In the genomic region with DNA sequence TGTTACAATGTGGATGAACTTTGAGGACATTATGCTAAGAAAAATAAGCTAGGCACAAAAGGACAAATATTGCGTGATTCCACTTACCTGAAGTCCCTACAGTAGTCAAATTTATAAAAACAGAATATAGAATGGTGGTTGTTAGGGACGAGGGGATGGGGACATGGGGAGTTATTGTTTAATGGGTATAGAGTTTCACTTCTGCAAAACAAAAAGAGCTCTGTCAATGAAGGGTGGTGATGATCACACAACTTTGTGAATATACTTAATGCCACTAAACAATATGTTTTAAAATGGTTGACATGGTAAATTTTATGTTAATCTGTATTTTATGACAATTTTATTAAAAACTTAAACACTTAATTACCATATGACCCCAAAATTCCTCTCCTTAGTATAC, we compare ENCODE assay signal across 18 cellular contexts. TPM values are rescaled to one million over a fixed set of nuclear protein-coding genes. Genes with fewer than 3 reads are reported as not detected.
DNase-seq lines count a peak whose midpoint lies in the region; ATAC-seq, FAIRE-seq and TF ChIP-seq lines count a peak whose summit lies in the region.
"Had no signal": no experiment of that assay in that cellular context is flagged by ENCODE, and none has a peak within 500 bp of the region (broad histone marks: within the 10 kb centered on the region; RNA-seq: fewer than 3 reads in every experiment).

No MANE protein-coding gene starts in this region.

- H3K9ac ChIP-seq in GM12878 (ENCODE audit: control insufficient read depth, insufficient read depth, low read length): no peak overlapping the region

- CTCF ChIA-PET in GM12878 (lab: Yijun Ruan, JAX): interaction anchor here (1.0 to 2.1 kb wide), 5 partner anchors 12 to 79 kb away, joined by 3 to 8 read pairs (median 4); a partner anchor contains a TSS

- no peaks in the 10 kb centered on the region; the same call in 1 of the 2 replicates for H3K4me1 ChIP-seq in GM12878 (ENCODE audit: control insufficient read depth, insufficient read depth, low read length)
- H3K4me1 ChIP-seq: BE2C, upper lobe of left lung had no signal

- no peak overlapping the region for H3K27ac ChIP-seq in GM12878 (ENCODE audit: control insufficient read depth, insufficient read depth)
- H3K27ac ChIP-seq: upper lobe of left lung had no signal

- H4K20me1 ChIP-seq in GM12878 (ENCODE audit: control insufficient read depth, insufficient read depth): no peaks in the 10 kb centered on the region

- no peak overlapping the region for H2AFZ ChIP-seq in GM12878 (ENCODE audit: control insufficient read depth, low read depth, low read length)

- in situ Hi-C loops in GM12878 (cut with MboI): no loop called here

- DNase-seq in GM12878 (ENCODE audit: low read depth, low spot score) (peak; percentile 7), GDM1 (lab: John Stamatoyannopoulos, UW) (no peak), NCI-H1436 (lab: John Stamatoyannopoulos, UW) (no peak), HCEC 1CT (no peak), C1 segment of cervical spinal cord (lab: John Stamatoyannopoulos, UW) (no peak)
- DNase-seq: activated CD4-positive, CD25-positive, alpha-beta regulatory T cell treated with anti-CD3 and anti-CD28 coated beads, Interleukin-2, amount 50 U/mL, for 72 hours; BE2C; caudate nucleus; hypothalamus; MM.1S; NCI-H774; T-helper 2 cell; upper lobe of left lung had no signal

- SMC1A ChIA-PET in GM12878 (lab: Charles Lee; ENCODE audit: uncharacterized antibody, unreplicated experiment): interaction anchor here (0.6 to 1.2 kb wide), 3 partner anchors 31 to 109 kb away, joined by 3 to 4 read pairs (median 3); no protein-coding TSS in a partner anchor

- peak; percentile 76 for ATAC-seq in GM18909 (IDR thresholded peaks at IDR 0.05; ENCODE audit: poor library complexity, unreplicated experiment)
- ATAC-seq in GM21825 (IDR thresholded peaks at IDR 0.05; ENCODE audit: unreplicated experiment): peak; percentile 75
- peak; percentile 84 for ATAC-seq in HG03571 (IDR thresholded peaks at IDR 0.05; ENCODE audit: unreplicated experiment)
- ATAC-seq in GM12878: peak; percentile 95
- ATAC-seq: activated T-helper 17 cell treated with anti-CD3 and anti-CD28 coated beads, Interleukin-2, amount 50 U/mL, for 72 hours; stimulated activated effector memory CD8-positive, alpha-beta T cell treated with anti-CD3 and anti-CD28 coated beads, Interleukin-12 subunit alpha, Interleukin-12 subunit beta, amount 100 ng/mL, for 72 hours had no signal

- no peaks in the 10 kb centered on the region for H3K79me2 ChIP-seq in GM12878 (ENCODE audit: control insufficient read depth, insufficient read depth, low read length)

- no peak for TF ChIP-seq EP300 in GM12878 (IDR thresholded peaks at IDR 0.05; ENCODE audit: borderline replicate concordance in 1 of 2, control insufficient read depth in 1 of 2, low read depth in 2 of 2, low read length in 2 of 2)

- RAD21 ChIA-PET in GM12878 (lab: Charles Lee; ENCODE audit: unreplicated experiment): interaction anchor here (2.4 kb wide), 1 partner anchor 26 kb away, joined by 14 read pairs; a partner anchor contains a TSS

- intact Hi-C loops in GM12878 (cut with micrococcal nuclease; ENCODE audit: unreplicated experiment): no loop called here

- no peaks in the 10 kb centered on the region for H3K27me3 ChIP-seq in GM12878 (replicated peaks in 1 of 2; ENCODE audit: control insufficient read depth in 2 of 2, insufficient read depth in 2 of 2, low read length in 1 of 2)
- H3K27me3 ChIP-seq: BE2C, upper lobe of left lung had no signal

- TF ChIP-seq CTCF in GM12878 (IDR thresholded peaks at IDR 0.05 in 2 of 3, conservative IDR thresholded peaks at IDR 0.05 in 1 of 3; ENCODE audit: control insufficient read depth in 2 of 3, extremely low read depth in 1 of 3, insufficient read depth in 1 of 3, low read depth in 3 of 3, low read length in 3 of 3): no peak

- peaks cover 2 to 11% of the 10 kb centered on the region in 2 experiments; a peak in 2 of 4 replicates for H3K36me3 ChIP-seq in GM12878 (ENCODE audit: control insufficient read depth in 2 of 2, insufficient read depth in 2 of 2, low read length in 1 of 2)
- H3K36me3 ChIP-seq: BE2C had no signal

- WGBS in GM12878 (ENCODE audit: insufficient coverage, insufficient replicate concordance, low lambda C conversion rate, missing lambda C conversion rate): 70% methylated on average over 2 of the region's 2 CpGs

- no peak overlapping the region for H3K4me2 ChIP-seq in GM12878 (ENCODE audit: control insufficient read depth, insufficient read depth)

- no peak for TF ChIP-seq POLR2A in GM12878 (IDR thresholded peaks at IDR 0.05; ENCODE audit: low read depth, low read length)

- H3K9me3 ChIP-seq in GM12878 (replicated peaks; ENCODE audit: control insufficient read depth, insufficient read depth, low read length): no peaks in the 10 kb centered on the region
- H3K9me3 ChIP-seq: BE2C, upper lobe of left lung had no signal

- POLR2A ChIA-PET in GM12878 (lab: Charles Lee): interaction anchor here (1.0 kb wide), 1 partner anchor 10 kb away, joined by 3 read pairs; no protein-coding TSS in a partner anchor

- BruUV-seq in GM12878 (replicated peaks; lab: Mats Ljungman, UMichigan): no TSS peak

- FAIRE-seq in GM12878 (lab: Jason Lieb, UNC): no peak

- no peak for TF ChIP-seq RAD21 in GM12878 (IDR thresholded peaks at IDR 0.05; ENCODE audit: insufficient read depth, low read depth, low read length)

- no peak overlapping the region for H3K4me3 ChIP-seq in GM12878
- H3K4me3 ChIP-seq: upper lobe of left lung had no signal

TF ChIP-seq in GM12878, 131 proteins besides CTCF, POLR2A, EP300 and RAD21:
- no peak for TF ChIP-seq HDAC2 (IDR thresholded peaks at IDR 0.05)
- TF ChIP-seq, protein P1, sequence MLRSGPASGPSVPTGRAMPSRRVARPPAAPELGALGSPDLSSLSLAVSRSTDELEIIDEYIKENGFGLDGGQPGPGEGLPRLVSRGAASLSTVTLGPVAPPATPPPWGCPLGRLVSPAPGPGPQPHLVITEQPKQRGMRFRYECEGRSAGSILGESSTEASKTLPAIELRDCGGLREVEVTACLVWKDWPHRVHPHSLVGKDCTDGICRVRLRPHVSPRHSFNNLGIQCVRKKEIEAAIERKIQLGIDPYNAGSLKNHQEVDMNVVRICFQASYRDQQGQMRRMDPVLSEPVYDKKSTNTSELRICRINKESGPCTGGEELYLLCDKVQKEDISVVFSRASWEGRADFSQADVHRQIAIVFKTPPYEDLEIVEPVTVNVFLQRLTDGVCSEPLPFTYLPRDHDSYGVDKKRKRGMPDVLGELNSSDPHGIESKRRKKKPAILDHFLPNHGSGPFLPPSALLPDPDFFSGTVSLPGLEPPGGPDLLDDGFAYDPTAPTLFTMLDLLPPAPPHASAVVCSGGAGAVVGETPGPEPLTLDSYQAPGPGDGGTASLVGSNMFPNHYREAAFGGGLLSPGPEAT (IDR thresholded peaks at IDR 0.05; ENCODE audit: low read depth): peak; percentile 40; the same call in 1 of the 2 replicates
- peak; percentile 91 for TF ChIP-seq SPI1 (IDR thresholded peaks at IDR 0.05; ENCODE audit: borderline replicate concordance, insufficient read depth, low read depth, low read length)
- peak; percentile 36; the same call in 1 of the 2 replicates for TF ChIP-seq ATF7 (IDR thresholded peaks at IDR 0.05; ENCODE audit: low read depth)
- TF ChIP-seq MTA2 (IDR thresholded peaks at IDR 0.05; ENCODE audit: low read depth): peak; percentile 57; the same call in 1 of the 2 replicates

RNA-seq across cellular contexts. Expression of a gene that starts 26.1 kb away (rescaled TPM):
- 260 and 276 TPM in 2 replicates for total RNA-seq in GM12878 (2013; cell fraction: nucleolus; rRNA removed)
- total RNA-seq in GM12878 (2014; rRNA removed) (47.7 and 50.5 TPM in 2 replicates), GM12878 (2014; rRNA removed; fragmentation: Illumina TruSeq; extraction: Trizol) (40.2 and 44.4 TPM in 2 replicates), GM12878 (2021) (36.6 and 39.4 TPM in 2 replicates)
- polyA plus RNA-seq in GM12878 (2011; ENCODE audit: low read depth): 29.7 TPM
- polyA plus RNA-seq in GM12878 (2011; rRNA removed) (48.1 and 49.5 TPM in 2 replicates), GM12878 (2014; fragmentation: Illumina TruSeq; extraction: Trizol) (38.6 and 42.1 TPM in 2 replicates), GM12878 (2014; fragmentation: Nextera tagmentation; extraction: Ambion mirVana) (10 to 100 TPM; 20.2 to 24.3 TPM), GM12878 (2014; rRNA removed) (39.4 and 39.9 TPM in 2 replicates), GM12878 (2016; fragmentation: Nextera tagmentation; extraction: Ambion mirVana) (10 to 100 TPM; 40.1 to 41.1 TPM)
- polyA plus RNA-seq in GM12878 (2011; cell fraction: cytosol; rRNA removed): 43.8 and 45.4 TPM in 2 replicates
- 122 and 160 TPM in 2 replicates for polyA plus RNA-seq in GM12878 (2011; cell fraction: nucleus; rRNA removed)
- polyA plus RNA-seq in GM12878 (2012): 24.9 and 30.7 TPM in 2 replicates
- 54.5 and 68.2 TPM in 2 replicates for polyA minus RNA-seq in GM12878 (2011; rRNA and poly(A)+ RNA removed)
- polyA minus RNA-seq in GM12878 (2011; cell fraction: cytosol; rRNA and poly(A)+ RNA removed): 18.7 and 23.8 TPM in 2 replicates
- polyA minus RNA-seq in GM12878 (2011; cell fraction: nucleus; rRNA and poly(A)+ RNA removed): 54.9 and 75.8 TPM in 2 replicates

RNA-seq across cellular contexts. Expression of a gene that starts 54.7 kb away (rescaled TPM):
- 0.95 and 1.1 TPM in 2 replicates for total RNA-seq in GM12878 (2013; cell fraction: nucleolus; rRNA removed)
- 0.51 and 0.54 TPM in 2 replicates for total RNA-seq in GM12878 (2014; rRNA removed)
- total RNA-seq in GM12878 (2014; rRNA removed; fragmentation: Illumina TruSeq; extraction: Trizol): 0.41 and 0.45 TPM in 2 replicates
- total RNA-seq in GM12878 (2021): 0.38 and 0.43 TPM in 2 replicates
- 0.64 TPM for polyA plus RNA-seq in GM12878 (2011; ENCODE audit: low read depth)
- polyA plus RNA-seq in GM12878 (2011; rRNA removed): 0.04 and 0.19 TPM in 2 replicates
- 0.08 TPM in 1 of 2 replicates, not detected in the other for polyA plus RNA-seq in GM12878 (2011; cell fraction: cytosol; rRNA removed)
- 0.15 TPM in 1 of 2 replicates, not detected in the other for polyA plus RNA-seq in GM12878 (2011; cell fraction: nucleus; rRNA removed)
- 0.51 and 0.77 TPM in 2 replicates for polyA plus RNA-seq in GM12878 (2012)
- polyA plus RNA-seq in GM12878 (2014; fragmentation: Illumina TruSeq; extraction: Trizol): 0.63 and 0.74 TPM in 2 replicates
- under 1 TPM; 0.11 to 0.42 TPM for polyA plus RNA-seq in GM12878 (2014; fragmentation: Nextera tagmentation; extraction: Ambion mirVana)
- 0.53 and 0.59 TPM in 2 replicates for polyA plus RNA-seq in GM12878 (2014; rRNA removed)
- under 1 TPM; 0.54 TPM for polyA plus RNA-seq in GM12878 (2016; fragmentation: Nextera tagmentation; extraction: Ambion mirVana)
- polyA minus RNA-seq in GM12878 (2011; rRNA and poly(A)+ RNA removed): not detected in 2 replicates
- not detected in 2 replicates for polyA minus RNA-seq in GM12878 (2011; cell fraction: cytosol; rRNA and poly(A)+ RNA removed)
- polyA minus RNA-seq in GM12878 (2011; cell fraction: nucleus; rRNA and poly(A)+ RNA removed): not detected in 2 replicates
